8 cellular contexts compared by ENCODE assay signal in the genomic region with DNA sequence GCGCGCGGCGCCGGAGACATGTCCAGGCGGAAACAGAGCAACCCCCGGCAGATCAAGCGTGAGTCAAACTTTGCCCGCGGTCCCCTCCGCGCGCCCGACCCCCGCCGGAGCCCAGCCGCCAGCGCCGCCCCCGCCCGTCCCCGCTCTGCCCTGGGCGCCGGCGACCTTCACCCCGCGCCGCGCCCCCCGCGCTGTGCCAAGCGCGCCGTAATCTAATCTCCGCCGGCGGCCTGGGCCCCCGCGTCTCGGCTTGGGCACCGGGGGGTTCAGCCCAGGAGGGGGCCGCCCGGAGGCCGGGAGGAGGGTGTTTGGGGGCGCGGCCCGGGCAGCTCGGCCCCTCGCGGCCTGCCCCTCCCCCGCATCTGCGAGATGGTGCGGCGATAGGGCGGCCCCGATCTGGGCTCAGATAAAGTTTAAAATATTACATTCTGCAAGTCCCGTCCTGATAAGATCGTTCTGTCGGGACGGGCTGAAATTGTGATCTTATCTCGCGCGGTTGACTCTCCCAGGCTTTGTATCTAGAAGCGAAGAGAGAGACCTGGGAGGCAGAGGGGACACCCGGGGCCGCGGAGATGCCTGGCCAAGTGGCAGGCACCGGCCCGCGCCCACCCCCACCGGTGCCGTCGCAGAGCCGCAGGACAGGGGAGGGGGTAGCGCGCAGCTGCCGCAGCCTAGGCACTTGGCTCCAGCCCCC. TPM values are rescaled to one million over a fixed set of nuclear protein-coding genes. Genes with fewer than 3 reads are reported as not detected.
A peak's percentile ranks its signal among the peaks of the same experiment; 100 is the strongest.
DNase-seq lines count a peak whose midpoint lies in the region; ATAC-seq, FAIRE-seq and TF ChIP-seq lines count a peak whose summit lies in the region.

No MANE protein-coding gene starts in this region.

- H3F3A ChIP-seq in PC-3 (ENCODE audit: low read length, unreplicated experiment): no peaks in the 10 kb centered on the region

- DNase-seq in GM18507 (ENCODE audit: extremely low spot score, insufficient read length, low read depth) (no peak), PC-3 (no peak), choroid plexus epithelial cell (ENCODE audit: low read depth) (peak; percentile 31), myocyte (ENCODE audit: low read depth) (peak; percentile 13), kidney glomerular epithelial cell (lab: John Stamatoyannopoulos, UW) (no peak), sciatic nerve (ENCODE audit: low spot score) (no peak), NOMO-1 treated with dmso at 0.1 percent for 144 hours (lab: John Stamatoyannopoulos, UW; ENCODE audit: unreplicated experiment) (no peak)

- H3K36me3 ChIP-seq in PC-3 (ENCODE audit: low read depth, low read length): no peaks in the 10 kb centered on the region

- no peak overlapping the region for H3K27ac ChIP-seq in PC-3 (ENCODE audit: low read length)

- H3K9ac ChIP-seq in PC-3 (ENCODE audit: low read length): peak overlapping the region; percentile 57; the same call in 1 of the 2 replicates

- CTCF ChIA-PET in PC-3 (lab: Charles Lee): no interaction called here

- peaks cover 10% of the 10 kb centered on the region for H3K79me2 ChIP-seq in PC-3 (ENCODE audit: low read length)

- peaks cover 17% of the 10 kb centered on the region for H3K4me1 ChIP-seq in PC-3 (ENCODE audit: insufficient read depth, low read length)

- no TSS peak for BruUV-seq in PC-3 (replicated peaks; lab: Mats Ljungman, UMichigan)

- FAIRE-seq in GM18507 (lab: Jason Lieb, UNC): peak; percentile 15

- H3K9me3 ChIP-seq in PC-3 (ENCODE audit: low read length): no peaks in the 10 kb centered on the region

- peak overlapping the region; percentile 81 for H3K4me3 ChIP-seq in PC-3 (ENCODE audit: low read length)
- H3K4me3 ChIP-seq in choroid plexus epithelial cell (ENCODE audit: low read depth, low read length): peak overlapping the region; percentile 59

- ATAC-seq in PC-3 (no peak), GM18517 (IDR thresholded peaks at IDR 0.05; ENCODE audit: unreplicated experiment) (no peak), sciatic nerve (no peak)

- TF ChIP-seq CTCF in PC-3 (conservative IDR thresholded peaks at IDR 0.05; ENCODE audit: low read depth, low read length) (no peak), choroid plexus epithelial cell (conservative IDR thresholded peaks at IDR 0.05; ENCODE audit: low read depth, low read length) (no peak)

- no peaks in the 10 kb centered on the region for H4K20me1 ChIP-seq in PC-3 (ENCODE audit: low read length)

- POLR2A ChIA-PET in PC-3 (lab: Charles Lee; ENCODE audit: unreplicated experiment): no interaction called here

- peak overlapping the region; percentile 96 for H3K4me2 ChIP-seq in PC-3 (ENCODE audit: low read length)

- no peaks in the 10 kb centered on the region for H3K27me3 ChIP-seq in PC-3 (ENCODE audit: low read length)

- H3K9me2 ChIP-seq in PC-3 (replicated peaks; ENCODE audit: low read length): no peaks in the 10 kb centered on the region

- intact Hi-C loops in PC-3 (cut with micrococcal nuclease): no loop called here
- intact Hi-C loops in sciatic nerve (cut with DNase I): no loop called here

- H2AFZ ChIP-seq in PC-3 (ENCODE audit: low read length): peak overlapping the region; percentile 69

RNA-seq across cellular contexts. Expression of gene ZFPM1, which starts 0.7 kb away (rescaled TPM):
- total RNA-seq in PC-3 (2014; rRNA removed) (4.1 and 4.6 TPM in 2 replicates), myocyte (0.70 and 0.94 TPM in 2 replicates), sciatic nerve (3.9 TPM)
- polyA plus RNA-seq in myocyte (2012): 3.3 TPM

Comparison
In these comparisons a context has a peak if more than half of its experiments do, and no peak if none do; other contexts are left out.
1. DNase-seq: peak in choroid plexus epithelial cell (single experiment) and myocyte (single experiment); none in GM18507 (single experiment), PC-3 (single experiment), kidney glomerular epithelial cell (single experiment), sciatic nerve (single experiment) and NOMO-1 treated with dmso at 0.1 percent for 144 hours (single experiment).